Comparison of ENCODE assay signal across 8 cellular contexts in the genomic region with DNA sequence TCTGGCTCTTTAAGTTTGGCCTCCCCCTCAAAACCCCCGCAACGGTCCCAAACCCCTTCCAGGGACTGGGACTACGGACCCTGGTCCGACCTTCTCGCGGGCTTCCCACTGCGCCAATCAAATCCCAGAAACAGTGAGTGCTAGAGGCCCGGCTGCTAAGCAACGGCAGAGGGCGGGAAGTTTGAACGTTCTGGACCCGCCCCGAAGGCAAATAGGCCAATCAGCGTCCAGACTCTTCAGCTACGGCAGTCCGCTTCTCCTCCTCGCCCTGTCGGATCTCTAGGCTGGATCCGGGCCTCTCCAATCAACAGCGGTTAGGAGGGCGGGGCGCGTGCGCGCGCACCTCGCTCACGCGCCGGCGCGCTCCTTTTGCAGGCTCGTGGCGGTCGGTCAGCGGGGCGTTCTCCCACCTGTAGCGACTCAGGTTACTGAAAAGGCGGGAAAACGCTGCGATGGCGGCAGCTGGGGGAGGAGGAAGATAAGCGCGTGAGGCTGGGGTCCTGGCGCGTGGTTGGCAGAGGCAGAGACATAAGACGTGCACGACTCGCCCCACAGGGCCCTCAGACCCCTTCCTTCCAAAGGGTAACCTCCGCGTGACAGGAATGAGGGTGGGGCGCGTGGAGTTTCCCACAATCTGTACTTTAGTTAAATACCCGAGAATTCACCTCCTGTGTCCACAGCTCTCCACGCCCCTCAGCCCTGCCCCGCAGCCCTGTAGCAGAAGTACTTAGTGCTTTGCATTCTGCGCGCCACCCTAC. TPM values are rescaled to one million over a fixed set of nuclear protein-coding genes. Genes with fewer than 3 reads are reported as not detected.
DNase-seq lines count a peak whose midpoint lies in the region; ATAC-seq and TF ChIP-seq lines count a peak whose summit lies in the region.

Gene MSH5, plus strand, starts transcription at position 367 of the 758 bp plus-strand sequence. CDS start 462 bp downstream, outside the sequence.

- H3K4me1 Mint-ChIP-seq in T-cell: peaks cover 56 to 62% (median 60%) of the 10 kb centered on the region in 3 donors

- H3K4me3 ChIP-seq in GM12875 (ENCODE audit: low read depth, low read length): peak within 1 kb of the TSS; percentile 68
- H3K4me3 ChIP-seq in adrenal gland: peak within 1 kb of the TSS in 3 of 4 donors; percentile 59 to 84 (median 63)
- peak within 1 kb of the TSS; percentile 56 to 94 (median 76) for H3K4me3 ChIP-seq in heart right ventricle
- peak within 1 kb of the TSS; percentile 83 for H3K4me3 ChIP-seq in upper lobe of right lung

- TF ChIP-seq POLR2A in adrenal gland (IDR thresholded peaks at IDR 0.05): peak in 1 of 2 donors; percentile 8

- CTCF ChIA-PET in T-cell (lab: Charles Lee): interaction anchor here (0.5 to 3.1 kb wide), 11 partner anchors 9 to 191 kb away, joined by 3 to 18 read pairs (median 4); partner anchors contain the start of genes DDAH2 (in 1 of the 2), EHMT2 (in 1 of the 2), NEU1 (in 1 of the 2) and VARS1 (in 1 of the 2)

- DNase-seq in NCI-H1417 (lab: John Stamatoyannopoulos, UW): peak; percentile 99 to 100 (median 99)
- peak; percentile 81 to 95 (median 92) for DNase-seq in T-cell
- DNase-seq in adrenal gland: peak; percentile 98 to 100 (median 99)
- peak; percentile 97 to 99 for DNase-seq in heart right ventricle
- DNase-seq in posterior cingulate gyrus: peak; percentile 95 to 100 (median 98)
- peak; percentile 98 for DNase-seq in upper lobe of right lung

- no peaks in the 10 kb centered on the region for H3K27me3 Mint-ChIP-seq in T-cell

- peak within 1 kb of the TSS in 3 of 5 donors; percentile 30 to 65 (median 60) for H3K27ac ChIP-seq in adrenal gland
- H3K27ac ChIP-seq in heart right ventricle: peak within 1 kb of the TSS in 9 of 10 donors; percentile 20 to 98 (median 66)
- peak within 1 kb of the TSS; percentile 92 for H3K27ac ChIP-seq in upper lobe of right lung

- intact Hi-C loops in adrenal gland (cut with DNase I) (loop anchor here in 1 of 2 donors (10.0 kb wide), 1 partner anchor 1675 kb away; the partner anchor contains the start of genes CUTA and PHF1), heart right ventricle (cut with DNase I) (loop anchor here in 6 of 10 donors (5.0 to 10.0 kb wide), 7 partner anchors 42 to 95 kb away; partner anchors contain the start of genes HSPA1B (in 1 of the 6), LY6G5C (in 1 of the 6) and VARS1 (in 1 of the 6)), posterior cingulate gyrus (cut with DNase I) (loop anchor here (10.0 kb wide), 1 partner anchor 55 kb away; the partner anchor contains the start of gene VARS1), upper lobe of right lung (cut with DNase I) (no loop called here)

- H3K4me1 ChIP-seq in adrenal gland (replicated peaks in 1 of 2) (peaks cover 10 to 41% of the 10 kb centered on the region in 2 donors), heart right ventricle (peaks cover 4 to 42% (median 38%) of the 10 kb centered on the region in 9 donors), upper lobe of right lung (peaks cover 36% of the 10 kb centered on the region)

- H3K27me3 ChIP-seq in adrenal gland: no peaks in the 10 kb centered on the region
- H3K27me3 ChIP-seq in heart right ventricle: no peaks in the 10 kb centered on the region
- H3K27me3 ChIP-seq in upper lobe of right lung: no peaks in the 10 kb centered on the region

- ATAC-seq in HG02759 (IDR thresholded peaks at IDR 0.05; ENCODE audit: unreplicated experiment) (peak; percentile 77), T-cell (replicated peaks in 1 of 4) (peak; percentile 89 to 93 (median 92)), heart right ventricle (peak; percentile 90 to 96 (median 94)), upper lobe of right lung (peak; percentile 93)

- peak within 1 kb of the TSS; percentile 88 to 95 for H3K27ac Mint-ChIP-seq in T-cell

- H3K36me3 Mint-ChIP-seq in T-cell: peaks cover 13% of the 10 kb centered on the region

- WGBS in adrenal gland, 4 donors: 0 to 1% (median 0%) methylated on average over 18 to 58 of the region's 58 CpGs
- 0% methylated on average over 58 of the region's 58 CpGs for WGBS in heart right ventricle, 2 donors

- POLR2A ChIA-PET in T-cell (lab: Charles Lee): interaction anchor here (0.5 to 0.6 kb wide), 3 partner anchors 44 to 123 kb away, joined by 3 to 5 read pairs (median 3); no protein-coding TSS in a partner anchor

- H3K9me3 ChIP-seq in adrenal gland (replicated peaks in 1 of 3) (no peaks in the 10 kb centered on the region), heart right ventricle (no peaks in the 10 kb centered on the region), upper lobe of right lung (no peaks in the 10 kb centered on the region)

- no peaks in the 10 kb centered on the region for H3K36me3 ChIP-seq in adrenal gland (replicated peaks in 1 of 2)
- H3K36me3 ChIP-seq in heart right ventricle: peaks cover 0 to 19% (median 0%) of the 10 kb centered on the region in 9 donors
- H3K36me3 ChIP-seq in upper lobe of right lung: no peaks in the 10 kb centered on the region

- H3K9me3 Mint-ChIP-seq in T-cell: no peaks in the 10 kb centered on the region

- H3K4me3 Mint-ChIP-seq in T-cell: peak within 1 kb of the TSS; percentile 85 to 95 (median 92)

- no peak for TF ChIP-seq CTCF in GM12875 (IDR thresholded peaks at IDR 0.05; ENCODE audit: borderline replicate concordance, insufficient read depth, low read depth, low read length)
- TF ChIP-seq CTCF in adrenal gland (IDR thresholded peaks at IDR 0.05): no peak
- TF ChIP-seq CTCF in heart right ventricle (IDR thresholded peaks at IDR 0.05): no peak
- TF ChIP-seq CTCF in upper lobe of right lung (IDR thresholded peaks at IDR 0.05): no peak

RNA-seq across cellular contexts. Expression of gene MSH5, which starts in this region (rescaled TPM):
- total RNA-seq in T-cell (10 to 100 TPM; 13.7 to 22.4 (median 14.4) TPM), adrenal gland (10 to 100 TPM in 2 of 8 donors, 1 to 10 TPM in 6; 3.0 to 16.7 (median 5.8) TPM), heart right ventricle (1 to 10 TPM in 8 of 10 donors, under 1 TPM in 2; 0.89 to 4.3 (median 2.6) TPM), upper lobe of right lung (11.2 TPM)
- polyA plus RNA-seq in adrenal gland (10 to 100 TPM in 2 of 3 donors, 1 to 10 TPM in 1; 3.6 to 24.5 (median 16.8) TPM), heart right ventricle (1 to 10 TPM in 1 of 2 donors, under 1 TPM in 1; 0.97 to 6.1 TPM)

Comparison
In these comparisons a context has a peak if more than half of its experiments do, and no peak if none do; other contexts are left out.
1. Peak in every context shown above with its lines: DNase-seq, ATAC-seq, H3K4me3 ChIP-seq and H3K27ac ChIP-seq.